ENCODE assay signal across 22 cellular contexts in genomic region chr17:74445156-74445555, GRCh38. TPM values are rescaled to one million over a fixed set of nuclear protein-coding genes. Genes with fewer than 3 reads are reported as not detected.
DNase-seq lines count a peak whose midpoint lies in the region; ATAC-seq and TF ChIP-seq lines count a peak whose summit lies in the region.
"Had no signal": no experiment of that assay in that cellular context is flagged by ENCODE, and none has a peak within 500 bp of the region (broad histone marks: within the 10 kb centered on the region; RNA-seq: fewer than 3 reads in every experiment).

No MANE protein-coding gene starts in this region.

- DNase-seq in RWPE1 (ENCODE audit: low spot score) (no peak), neuronal stem cell (ENCODE audit: low spot score) (no peak), upper lobe of left lung (no peak), glutamatergic neuron (no peak)
- DNase-seq: activated CD4-positive, alpha-beta T cell treated with anti-CD3 and anti-CD28 coated beads, Interleukin-2, amount 10 ng/mL, durations not matched to agents 7 days and 5 days; activated naive CD4-positive, alpha-beta T cell treated with anti-CD3 and anti-CD28 coated beads, Interleukin-2, amount 50 U/mL, for 16 hours; head of caudate nucleus; IMR-90; NCI-H2029 treated with DMSO at 0.1 percent for 48 hours; NCI-H446; NCI-H82; T-helper 9 cell had no signal

- no peak overlapping the region for H2BK120ac ChIP-seq in neuronal stem cell (ENCODE audit: low read depth, low read length)

- peaks cover 12% of the 10 kb centered on the region for H3K4me1 Mint-ChIP-seq in glutamatergic neuron (ENCODE audit: low read depth, unreplicated experiment)
- H3K4me1 Mint-ChIP-seq: activated CD4-positive, alpha-beta T cell treated with anti-CD3 and anti-CD28 coated beads, Interleukin-2, amount 10 ng/mL, durations not matched to agents 7 days and 5 days had no signal

- H4K8ac ChIP-seq in neuronal stem cell (ENCODE audit: low read depth, low read length): no peak overlapping the region

- H3K9me3 ChIP-seq in gastroesophageal sphincter (no peaks in the 10 kb centered on the region), neuronal stem cell (replicated peaks in 1 of 2; ENCODE audit: control insufficient read depth in 2 of 2, insufficient read depth in 1 of 2, low read depth in 1 of 2, low read length in 2 of 2) (no peaks in the 10 kb centered on the region), upper lobe of left lung (no peaks in the 10 kb centered on the region)

- H3K9ac ChIP-seq in neuronal stem cell (ENCODE audit: low read depth, low read length, poor library complexity): no peak overlapping the region

- peaks cover 2% of the 10 kb centered on the region for H3K79me1 ChIP-seq in neuronal stem cell (ENCODE audit: low read depth, low read length)

- peaks cover 3% of the 10 kb centered on the region for H3K9me3 Mint-ChIP-seq in glutamatergic neuron (ENCODE audit: unreplicated experiment)
- H3K9me3 Mint-ChIP-seq: nephron had no signal

- no peak overlapping the region for H4K91ac ChIP-seq in neuronal stem cell (ENCODE audit: low read depth, low read length, poor library complexity)

- TF ChIP-seq POLR2A in gastroesophageal sphincter (IDR thresholded peaks at IDR 0.05) (no peak), upper lobe of left lung (IDR thresholded peaks at IDR 0.05) (no peak)

- H2AK5ac ChIP-seq in neuronal stem cell (ENCODE audit: low read depth, low read length): no peak overlapping the region

- H3K4me3 ChIP-seq in gastroesophageal sphincter (no peak overlapping the region), neuronal stem cell (ENCODE audit: low read length in 2 of 2) (no peak overlapping the region), upper lobe of left lung (no peak overlapping the region)
- H3K4me3 ChIP-seq: cardiac muscle cell had no signal

- no peak overlapping the region for H3K27ac Mint-ChIP-seq in glutamatergic neuron (ENCODE audit: unreplicated experiment)
- H3K27ac Mint-ChIP-seq: activated CD4-positive, alpha-beta T cell treated with anti-CD3 and anti-CD28 coated beads, Interleukin-2, amount 10 ng/mL, durations not matched to agents 7 days and 5 days; progenitor cell of endocrine pancreas had no signal

- ATAC-seq in gastroesophageal sphincter: no peak
- ATAC-seq in upper lobe of left lung (ENCODE audit: low FRiP score in 2 of 2): no peak
- ATAC-seq in GM18873 (IDR thresholded peaks at IDR 0.05; ENCODE audit: low FRiP score, unreplicated experiment): no peak
- no peak for ATAC-seq in GM18861 (IDR thresholded peaks at IDR 0.05; ENCODE audit: unreplicated experiment)

- no peak for TF ChIP-seq CTCF in RWPE1 (conservative IDR thresholded peaks at IDR 0.05; ENCODE audit: low read depth)
- no peak for TF ChIP-seq CTCF in gastroesophageal sphincter (IDR thresholded peaks at IDR 0.05)
- TF ChIP-seq CTCF in upper lobe of left lung (IDR thresholded peaks at IDR 0.05): no peak
- TF ChIP-seq CTCF in glutamatergic neuron (IDR thresholded peaks at IDR 0.05; ENCODE audit: partially characterized antibody, unreplicated experiment): no peak

- H3K4me1 ChIP-seq in gastroesophageal sphincter (peaks cover 0 to 66% (median 27%) of the 10 kb centered on the region in 3 donors), neuronal stem cell (ENCODE audit: control insufficient read depth in 2 of 2, insufficient read depth in 1 of 2, low read depth in 1 of 2, low read length in 2 of 2) (peaks cover 6 to 17% of the 10 kb centered on the region in 2 donors), upper lobe of left lung (peaks cover 49 to 55% (median 54%) of the 10 kb centered on the region in 4 donors)

- peaks cover 0 to 21% of the 10 kb centered on the region in 2 donors for H3K36me3 ChIP-seq in gastroesophageal sphincter
- peaks cover 0 to 17% of the 10 kb centered on the region in 2 donors for H3K36me3 ChIP-seq in neuronal stem cell (replicated peaks in 1 of 2; ENCODE audit: control insufficient read depth in 2 of 2, insufficient read depth in 2 of 2, low read length in 2 of 2)
- peaks cover 0 to 8% (median 6%) of the 10 kb centered on the region in 4 donors for H3K36me3 ChIP-seq in upper lobe of left lung

- peaks cover 4% of the 10 kb centered on the region for H3K27me3 Mint-ChIP-seq in glutamatergic neuron (ENCODE audit: unreplicated experiment)
- H3K27me3 Mint-ChIP-seq: progenitor cell of endocrine pancreas had no signal

- TF ChIP-seq EP300 in gastroesophageal sphincter (IDR thresholded peaks at IDR 0.05) (no peak), upper lobe of left lung (IDR thresholded peaks at IDR 0.05) (no peak)

- no peak overlapping the region for H2BK12ac ChIP-seq in neuronal stem cell (ENCODE audit: low read length)

- H3K27ac ChIP-seq in RWPE1: peak overlapping the region; percentile 88
- H3K27ac ChIP-seq in gastroesophageal sphincter: peak overlapping the region in 3 of 4 donors; percentile 37 to 79 (median 56)
- no peak overlapping the region for H3K27ac ChIP-seq in neuronal stem cell (replicated peaks; ENCODE audit: low read length)
- H3K27ac ChIP-seq in upper lobe of left lung: peak overlapping the region in 3 of 4 donors; percentile 87 to 94 (median 87)
- H3K27ac ChIP-seq: WERI-Rb-1 had no signal

- no peak overlapping the region for H3K14ac ChIP-seq in neuronal stem cell (ENCODE audit: low read length)

- H2BK15ac ChIP-seq in neuronal stem cell (ENCODE audit: low read length): no peak overlapping the region

- CTCF ChIA-PET in RWPE1 (lab: Yijun Ruan, JAX): interaction anchor here (1.0 to 3.5 kb wide), 3 partner anchors 12 to 66 kb away, joined by 4 to 23 read pairs (median 9); no protein-coding TSS in a partner anchor

- no peak overlapping the region for H3K4me2 ChIP-seq in neuronal stem cell (ENCODE audit: insufficient read depth, low read length, poor library complexity, severe bottlenecking)

- POLR2A ChIA-PET in RWPE1 (lab: Yijun Ruan, JAX; ENCODE audit: low non-redundant PET): no interaction called here

- H3K27me3 ChIP-seq in gastroesophageal sphincter (no peaks in the 10 kb centered on the region), neuronal stem cell (ENCODE audit: control insufficient read depth in 3 of 3, insufficient read depth in 3 of 3, low read depth in 1 of 3, low read length in 3 of 3) (peaks cover 0 to 3% (median 0%) of the 10 kb centered on the region in 3 experiments), upper lobe of left lung (no peaks in the 10 kb centered on the region)
- H3K27me3 ChIP-seq: cardiac muscle cell had no signal

- no peak overlapping the region for H3K4me3 Mint-ChIP-seq in glutamatergic neuron (ENCODE audit: unreplicated experiment)
- H3K4me3 Mint-ChIP-seq: activated CD4-positive, alpha-beta T cell treated with anti-CD3 and anti-CD28 coated beads, Interleukin-2, amount 10 ng/mL, durations not matched to agents 7 days and 5 days; nephron had no signal

- H2BK5ac ChIP-seq in neuronal stem cell (ENCODE audit: low read length): no peak overlapping the region

- no CpG with 5 or more reads among the region's 7 CpGs for WGBS in gastroesophageal sphincter (ENCODE audit: low coverage in 1 of 2), 2 donors
- no CpG with 5 or more reads among the region's 7 CpGs for WGBS in neuronal stem cell (ENCODE audit: extremely low coverage in 2 of 2, insufficient read length in 2 of 2, insufficient replicate concordance in 1 of 2), 2 donors
- WGBS in upper lobe of left lung, 2 donors: 80 to 86% methylated on average over 6 to 7 of the region's 7 CpGs

- H3K4ac ChIP-seq in neuronal stem cell (ENCODE audit: low read length): no peak overlapping the region

- no peak overlapping the region for H2AFZ ChIP-seq in neuronal stem cell (ENCODE audit: low read length)

- peak overlapping the region; percentile 67 for H3K18ac ChIP-seq in neuronal stem cell (ENCODE audit: low read length)

- H3K36me3 Mint-ChIP-seq in glutamatergic neuron (ENCODE audit: unreplicated experiment): no peaks in the 10 kb centered on the region
- H3K36me3 Mint-ChIP-seq: CD14-positive monocyte had no signal

- no peak overlapping the region for H3K23ac ChIP-seq in neuronal stem cell (ENCODE audit: low read depth, low read length, poor library complexity)

RNA-seq across cellular contexts. Expression of gene GPRC5C, which starts 13.3 kb away (rescaled TPM):
- total RNA-seq in gastroesophageal sphincter (10 to 100 TPM; 11.3 to 27.2 (median 14.3) TPM), upper lobe of left lung (10 to 100 TPM; 50.7 to 88.4 (median 56.4) TPM), glutamatergic neuron (ENCODE audit: unreplicated experiment) (93.3 TPM)
- 39.2 TPM for polyA plus RNA-seq in neuronal stem cell (2013, experiment 1 of 2)
- 37.9 TPM for polyA plus RNA-seq in neuronal stem cell (2013, experiment 2 of 2)
- total RNA-seq: activated CD4-positive, alpha-beta T cell treated with anti-CD3 and anti-CD28 coated beads, Interleukin-2, amount 10 ng/mL, durations not matched to agents 7 days and 5 days; IMR-90 had no signal
- polyA plus RNA-seq: IMR-90 had no signal

RNA-seq across cellular contexts. Expression of gene CD300A, which starts 21.3 kb away (rescaled TPM):
- total RNA-seq in gastroesophageal sphincter: 1 to 10 TPM; 2.0 to 5.8 (median 3.1) TPM
- polyA plus RNA-seq in neuronal stem cell (2013, experiment 1 of 2): 0.10 TPM
- 0.04 TPM for polyA plus RNA-seq in neuronal stem cell (2013, experiment 2 of 2)
- total RNA-seq in upper lobe of left lung: 10 to 100 TPM; 10.7 to 26.5 (median 18.0) TPM
- total RNA-seq in glutamatergic neuron (ENCODE audit: unreplicated experiment): 0.25 TPM
- total RNA-seq: dermis blood vessel endothelial cell, IMR-90, MCF 10A had no signal
- polyA plus RNA-seq: IMR-90 had no signal
